Comparison of ENCODE assay signal across 2 cellular contexts in the genomic region with DNA sequence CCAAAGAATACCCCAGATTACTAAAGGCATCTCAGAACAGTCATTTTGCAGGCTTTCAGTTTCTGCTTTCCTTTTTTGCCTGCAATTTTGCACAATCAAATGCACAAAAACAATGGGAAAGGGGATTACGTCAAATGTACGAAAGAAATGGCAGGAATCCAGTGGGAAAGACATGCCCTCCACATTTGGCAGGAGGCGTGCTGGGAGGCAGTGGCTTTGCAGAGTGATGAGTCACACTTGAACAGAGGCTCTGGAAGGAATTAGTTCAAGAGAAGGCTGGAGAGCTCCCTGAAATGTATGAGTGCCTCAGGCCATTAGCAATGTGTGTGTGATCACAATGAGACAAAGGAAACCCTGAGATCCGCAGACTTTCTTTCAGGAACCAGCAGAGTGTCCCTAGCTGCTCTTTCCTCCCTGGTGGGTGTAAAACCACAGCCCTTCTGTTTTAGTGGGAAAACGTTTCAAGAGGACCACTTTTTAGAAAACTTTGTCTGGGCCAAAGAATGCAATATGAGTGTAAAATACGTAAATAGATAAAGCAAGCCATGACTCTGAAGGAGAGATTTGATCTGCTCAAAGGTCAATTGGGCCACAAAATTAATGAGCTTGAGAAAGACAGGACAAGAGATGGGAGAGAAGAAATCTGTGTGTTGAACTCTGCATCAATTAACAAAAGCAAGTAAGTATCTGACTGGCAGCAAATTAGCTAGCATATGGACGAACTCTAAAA.
TF ChIP-seq lines count a peak whose summit lies in the region.

No MANE protein-coding gene starts in this region.

TF ChIP-seq in A549, 52 proteins besides CTCF, POLR2A, EP300 and RAD21 (continued from another document and continues in another):
- TF ChIP-seq, protein P1, sequence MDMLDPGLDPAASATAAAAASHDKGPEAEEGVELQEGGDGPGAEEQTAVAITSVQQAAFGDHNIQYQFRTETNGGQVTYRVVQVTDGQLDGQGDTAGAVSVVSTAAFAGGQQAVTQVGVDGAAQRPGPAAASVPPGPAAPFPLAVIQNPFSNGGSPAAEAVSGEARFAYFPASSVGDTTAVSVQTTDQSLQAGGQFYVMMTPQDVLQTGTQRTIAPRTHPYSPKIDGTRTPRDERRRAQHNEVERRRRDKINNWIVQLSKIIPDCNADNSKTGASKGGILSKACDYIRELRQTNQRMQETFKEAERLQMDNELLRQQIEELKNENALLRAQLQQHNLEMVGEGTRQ (IDR thresholded peaks at IDR 0.05) = no peak
- TF ChIP-seq KDM1A (IDR thresholded peaks at IDR 0.05; ENCODE audit: low read depth) (no peak), HOXB5 (CRISPR knock-in tag; IDR thresholded peaks at IDR 0.05) (no peak), NPAS2 (CRISPR knock-in tag; IDR thresholded peaks at IDR 0.05; ENCODE audit: borderline replicate concordance) (no peak), NFE2L2 (conservative IDR thresholded peaks at IDR 0.05; ENCODE audit: low read length) (no peak), HEYL (CRISPR knock-in tag; IDR thresholded peaks at IDR 0.05) (no peak), NR3C1 (IDR thresholded peaks at IDR 0.05) (no peak), ZNF302 (CRISPR knock-in tag; IDR thresholded peaks at IDR 0.05) (no peak), ESRRA (IDR thresholded peaks at IDR 0.05; ENCODE audit: borderline replicate concordance, low read length) (no peak), FOXS1 (CRISPR knock-in tag; IDR thresholded peaks at IDR 0.05) (no peak), CBX8 (IDR thresholded peaks at IDR 0.05) (no peak), EHMT2 (IDR thresholded peaks at IDR 0.05; ENCODE audit: low read depth) (no peak), RARB (CRISPR knock-in tag; IDR thresholded peaks at IDR 0.05) (no peak), KDM5A (IDR thresholded peaks at IDR 0.05) (no peak), JUN (IDR thresholded peaks at IDR 0.05) (peak; percentile 79 to 80), FOSB (CRISPR knock-in tag; IDR thresholded peaks at IDR 0.05) (no peak), TFCP2L1 (CRISPR knock-in tag; IDR thresholded peaks at IDR 0.05) (no peak), RFX5 (IDR thresholded peaks at IDR 0.05) (no peak), HDAC2 (IDR thresholded peaks at IDR 0.05) (no peak)
- TF ChIP-seq, protein P2, sequence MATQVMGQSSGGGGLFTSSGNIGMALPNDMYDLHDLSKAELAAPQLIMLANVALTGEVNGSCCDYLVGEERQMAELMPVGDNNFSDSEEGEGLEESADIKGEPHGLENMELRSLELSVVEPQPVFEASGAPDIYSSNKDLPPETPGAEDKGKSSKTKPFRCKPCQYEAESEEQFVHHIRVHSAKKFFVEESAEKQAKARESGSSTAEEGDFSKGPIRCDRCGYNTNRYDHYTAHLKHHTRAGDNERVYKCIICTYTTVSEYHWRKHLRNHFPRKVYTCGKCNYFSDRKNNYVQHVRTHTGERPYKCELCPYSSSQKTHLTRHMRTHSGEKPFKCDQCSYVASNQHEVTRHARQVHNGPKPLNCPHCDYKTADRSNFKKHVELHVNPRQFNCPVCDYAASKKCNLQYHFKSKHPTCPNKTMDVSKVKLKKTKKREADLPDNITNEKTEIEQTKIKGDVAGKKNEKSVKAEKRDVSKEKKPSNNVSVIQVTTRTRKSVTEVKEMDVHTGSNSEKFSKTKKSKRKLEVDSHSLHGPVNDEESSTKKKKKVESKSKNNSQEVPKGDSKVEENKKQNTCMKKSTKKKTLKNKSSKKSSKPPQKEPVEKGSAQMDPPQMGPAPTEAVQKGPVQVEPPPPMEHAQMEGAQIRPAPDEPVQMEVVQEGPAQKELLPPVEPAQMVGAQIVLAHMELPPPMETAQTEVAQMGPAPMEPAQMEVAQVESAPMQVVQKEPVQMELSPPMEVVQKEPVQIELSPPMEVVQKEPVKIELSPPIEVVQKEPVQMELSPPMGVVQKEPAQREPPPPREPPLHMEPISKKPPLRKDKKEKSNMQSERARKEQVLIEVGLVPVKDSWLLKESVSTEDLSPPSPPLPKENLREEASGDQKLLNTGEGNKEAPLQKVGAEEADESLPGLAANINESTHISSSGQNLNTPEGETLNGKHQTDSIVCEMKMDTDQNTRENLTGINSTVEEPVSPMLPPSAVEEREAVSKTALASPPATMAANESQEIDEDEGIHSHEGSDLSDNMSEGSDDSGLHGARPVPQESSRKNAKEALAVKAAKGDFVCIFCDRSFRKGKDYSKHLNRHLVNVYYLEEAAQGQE (IDR thresholded peaks at IDR 0.05) = peak; percentile 57
- TF ChIP-seq, protein P3, sequence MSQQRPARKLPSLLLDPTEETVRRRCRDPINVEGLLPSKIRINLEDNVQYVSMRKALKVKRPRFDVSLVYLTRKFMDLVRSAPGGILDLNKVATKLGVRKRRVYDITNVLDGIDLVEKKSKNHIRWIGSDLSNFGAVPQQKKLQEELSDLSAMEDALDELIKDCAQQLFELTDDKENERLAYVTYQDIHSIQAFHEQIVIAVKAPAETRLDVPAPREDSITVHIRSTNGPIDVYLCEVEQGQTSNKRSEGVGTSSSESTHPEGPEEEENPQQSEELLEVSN (IDR thresholded peaks at IDR 0.05; ENCODE audit: borderline replicate concordance, low read depth) = peak; percentile 59
- TF ChIP-seq, protein P4, sequence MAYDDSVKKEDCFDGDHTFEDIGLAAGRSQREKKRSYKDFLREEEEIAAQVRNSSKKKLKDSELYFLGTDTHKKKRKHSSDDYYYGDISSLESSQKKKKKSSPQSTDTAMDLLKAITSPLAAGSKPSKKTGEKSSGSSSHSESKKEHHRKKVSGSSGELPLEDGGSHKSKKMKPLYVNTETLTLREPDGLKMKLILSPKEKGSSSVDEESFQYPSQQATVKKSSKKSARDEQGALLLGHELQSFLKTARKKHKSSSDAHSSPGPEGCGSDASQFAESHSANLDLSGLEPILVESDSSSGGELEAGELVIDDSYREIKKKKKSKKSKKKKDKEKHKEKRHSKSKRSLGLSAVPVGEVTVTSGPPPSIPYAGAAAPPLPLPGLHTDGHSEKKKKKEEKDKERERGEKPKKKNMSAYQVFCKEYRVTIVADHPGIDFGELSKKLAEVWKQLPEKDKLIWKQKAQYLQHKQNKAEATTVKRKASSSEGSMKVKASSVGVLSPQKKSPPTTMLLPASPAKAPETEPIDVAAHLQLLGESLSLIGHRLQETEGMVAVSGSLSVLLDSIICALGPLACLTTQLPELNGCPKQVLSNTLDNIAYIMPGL (CRISPR knock-in tag; IDR thresholded peaks at IDR 0.05; ENCODE audit: borderline replicate concordance) = no peak
- TF ChIP-seq, protein P5, sequence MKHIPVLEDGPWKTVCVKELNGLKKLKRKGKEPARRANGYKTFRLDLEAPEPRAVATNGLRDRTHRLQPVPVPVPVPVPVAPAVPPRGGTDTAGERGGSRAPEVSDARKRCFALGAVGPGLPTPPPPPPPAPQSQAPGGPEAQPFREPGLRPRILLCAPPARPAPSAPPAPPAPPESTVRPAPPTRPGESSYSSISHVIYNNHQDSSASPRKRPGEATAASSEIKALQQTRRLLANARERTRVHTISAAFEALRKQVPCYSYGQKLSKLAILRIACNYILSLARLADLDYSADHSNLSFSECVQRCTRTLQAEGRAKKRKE (CRISPR knock-in tag; IDR thresholded peaks at IDR 0.05; ENCODE audit: low read depth) = no peak
- TF ChIP-seq, protein P6, sequence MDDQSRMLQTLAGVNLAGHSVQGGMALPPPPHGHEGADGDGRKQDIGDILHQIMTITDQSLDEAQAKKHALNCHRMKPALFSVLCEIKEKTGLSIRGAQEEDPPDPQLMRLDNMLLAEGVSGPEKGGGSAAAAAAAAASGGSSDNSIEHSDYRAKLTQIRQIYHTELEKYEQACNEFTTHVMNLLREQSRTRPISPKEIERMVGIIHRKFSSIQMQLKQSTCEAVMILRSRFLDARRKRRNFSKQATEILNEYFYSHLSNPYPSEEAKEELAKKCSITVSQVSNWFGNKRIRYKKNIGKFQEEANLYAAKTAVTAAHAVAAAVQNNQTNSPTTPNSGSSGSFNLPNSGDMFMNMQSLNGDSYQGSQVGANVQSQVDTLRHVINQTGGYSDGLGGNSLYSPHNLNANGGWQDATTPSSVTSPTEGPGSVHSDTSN (IDR thresholded peaks at IDR 0.05) = peak; percentile 22; the same call in 1 of the 2 replicates

TF ChIP-seq in SK-N-SH, 30 proteins besides CTCF, POLR2A, EP300 and RAD21 (continued from another document and continues in another):
- TF ChIP-seq, protein P7, sequence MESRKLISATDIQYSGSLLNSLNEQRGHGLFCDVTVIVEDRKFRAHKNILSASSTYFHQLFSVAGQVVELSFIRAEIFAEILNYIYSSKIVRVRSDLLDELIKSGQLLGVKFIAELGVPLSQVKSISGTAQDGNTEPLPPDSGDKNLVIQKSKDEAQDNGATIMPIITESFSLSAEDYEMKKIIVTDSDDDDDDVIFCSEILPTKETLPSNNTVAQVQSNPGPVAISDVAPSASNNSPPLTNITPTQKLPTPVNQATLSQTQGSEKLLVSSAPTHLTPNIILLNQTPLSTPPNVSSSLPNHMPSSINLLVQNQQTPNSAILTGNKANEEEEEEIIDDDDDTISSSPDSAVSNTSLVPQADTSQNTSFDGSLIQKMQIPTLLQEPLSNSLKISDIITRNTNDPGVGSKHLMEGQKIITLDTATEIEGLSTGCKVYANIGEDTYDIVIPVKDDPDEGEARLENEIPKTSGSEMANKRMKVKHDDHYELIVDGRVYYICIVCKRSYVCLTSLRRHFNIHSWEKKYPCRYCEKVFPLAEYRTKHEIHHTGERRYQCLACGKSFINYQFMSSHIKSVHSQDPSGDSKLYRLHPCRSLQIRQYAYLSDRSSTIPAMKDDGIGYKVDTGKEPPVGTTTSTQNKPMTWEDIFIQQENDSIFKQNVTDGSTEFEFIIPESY (IDR thresholded peaks at IDR 0.05; ENCODE audit: borderline replicate concordance, low read depth) = no peak
- peak; percentile 21; the same call in 1 of the 2 replicates for TF ChIP-seq SMC3 (IDR thresholded peaks at IDR 0.05; ENCODE audit: low read depth, low read length)
- TF ChIP-seq SIN3A (IDR thresholded peaks at IDR 0.05; ENCODE audit: borderline replicate concordance, low read depth, low read length) = peak; percentile 36; the same call in 1 of the 2 replicates
- 0 out of 2 replicates have a peak, but pooled peaks have one; percentile 17 for TF ChIP-seq YY1 (IDR thresholded peaks at IDR 0.05; ENCODE audit: low read depth)
- TF ChIP-seq, protein P8, sequence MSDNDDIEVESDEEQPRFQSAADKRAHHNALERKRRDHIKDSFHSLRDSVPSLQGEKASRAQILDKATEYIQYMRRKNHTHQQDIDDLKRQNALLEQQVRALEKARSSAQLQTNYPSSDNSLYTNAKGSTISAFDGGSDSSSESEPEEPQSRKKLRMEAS (IDR thresholded peaks at IDR 0.05; ENCODE audit: low read depth) = peak; percentile 87
- TF ChIP-seq, protein P9, sequence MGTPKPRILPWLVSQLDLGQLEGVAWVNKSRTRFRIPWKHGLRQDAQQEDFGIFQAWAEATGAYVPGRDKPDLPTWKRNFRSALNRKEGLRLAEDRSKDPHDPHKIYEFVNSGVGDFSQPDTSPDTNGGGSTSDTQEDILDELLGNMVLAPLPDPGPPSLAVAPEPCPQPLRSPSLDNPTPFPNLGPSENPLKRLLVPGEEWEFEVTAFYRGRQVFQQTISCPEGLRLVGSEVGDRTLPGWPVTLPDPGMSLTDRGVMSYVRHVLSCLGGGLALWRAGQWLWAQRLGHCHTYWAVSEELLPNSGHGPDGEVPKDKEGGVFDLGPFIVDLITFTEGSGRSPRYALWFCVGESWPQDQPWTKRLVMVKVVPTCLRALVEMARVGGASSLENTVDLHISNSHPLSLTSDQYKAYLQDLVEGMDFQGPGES (IDR thresholded peaks at IDR 0.05; ENCODE audit: low read depth, low read length) = no peak
- TF ChIP-seq, protein P2 (IDR thresholded peaks at IDR 0.05; ENCODE audit: low read depth, low read length) = peak; percentile 89
- TF ChIP-seq FOSL2 (IDR thresholded peaks at IDR 0.05; ENCODE audit: borderline replicate concordance, low read depth) = peak; percentile 91
- TF ChIP-seq TCF12 (IDR thresholded peaks at IDR 0.05) = peak; percentile 91
- TF ChIP-seq MXI1 (IDR thresholded peaks at IDR 0.05; ENCODE audit: low read depth, low read length) = peak; percentile 91
- 0 out of 2 replicates have a peak, but pooled peaks have one; percentile 13 for TF ChIP-seq RXRA (IDR thresholded peaks at IDR 0.05; ENCODE audit: borderline replicate concordance, low read depth)
- peak; percentile 50; the same call in 1 of the 2 replicates for TF ChIP-seq TEAD4 (IDR thresholded peaks at IDR 0.05; ENCODE audit: borderline replicate concordance, insufficient read depth)
- no peak for TF ChIP-seq GABPA (IDR thresholded peaks at IDR 0.05; ENCODE audit: low read depth)
- TF ChIP-seq RFX5 (IDR thresholded peaks at IDR 0.05; ENCODE audit: low read length) = 0 out of 2 replicates have a peak, but pooled peaks have one; percentile 11
- peak; percentile 90 for TF ChIP-seq JUND (IDR thresholded peaks at IDR 0.05)
- TF ChIP-seq NRF1 (IDR thresholded peaks at IDR 0.05; ENCODE audit: low read depth, low read length) = no peak
- no peak for TF ChIP-seq ELF1 (IDR thresholded peaks at IDR 0.05)
- no peak for TF ChIP-seq FOXJ3 (CRISPR knock-in tag; IDR thresholded peaks at IDR 0.05)
- TF ChIP-seq, protein P1 (IDR thresholded peaks at IDR 0.05; ENCODE audit: borderline replicate concordance, low read depth, low read length) = no peak
- TF ChIP-seq, protein P6 (IDR thresholded peaks at IDR 0.05) = peak; percentile 70
- TF ChIP-seq FOXM1 (IDR thresholded peaks at IDR 0.05; ENCODE audit: low read depth) = no peak
